ENCODE assay signal across 22 cellular contexts in the genomic region with DNA sequence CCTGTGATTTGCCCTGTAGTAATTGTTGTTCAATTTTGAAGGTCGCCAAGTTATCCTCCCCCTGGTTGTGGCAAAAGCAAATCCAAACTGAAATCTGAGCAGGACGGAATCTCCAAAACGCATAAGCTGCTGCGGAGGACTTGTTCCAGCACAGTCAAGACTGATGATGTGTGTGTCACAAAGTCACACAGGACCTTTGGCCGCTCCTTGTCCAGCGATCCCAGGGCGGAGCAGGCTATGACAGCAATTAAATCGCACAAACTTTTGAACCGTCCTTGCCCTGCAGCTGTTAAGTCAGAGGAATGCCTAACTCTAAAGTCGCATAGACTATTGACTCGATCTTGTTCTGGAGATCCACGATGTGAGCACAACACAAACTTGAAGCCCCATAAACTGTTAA.
DNase-seq lines count a peak whose midpoint lies in the region; FAIRE-seq and TF ChIP-seq lines count a peak whose summit lies in the region.
"Had no signal": no experiment of that assay in that cellular context is flagged by ENCODE, and none has a peak within 500 bp of the region (broad histone marks: within the 10 kb centered on the region; RNA-seq: fewer than 3 reads in every experiment).

No MANE protein-coding gene starts in this region.

- no peak overlapping the region for H2AFZ ChIP-seq in trophoblast cell (ENCODE audit: insufficient read depth, low read length, poor library complexity)

- H3K18ac ChIP-seq in trophoblast cell (ENCODE audit: low read length): no peak overlapping the region

- no peak overlapping the region for H4K91ac ChIP-seq in trophoblast cell (ENCODE audit: low read depth, low read length)

- peaks cover 49% of the 10 kb centered on the region for H3K36me3 Mint-ChIP-seq in activated naive CD4-positive, alpha-beta T cell treated with anti-CD3 and anti-CD28 coated beads, Interleukin-2, amount 10 ng/mL, durations not matched to agents 7 days and 5 days
- peaks cover 15% of the 10 kb centered on the region for H3K36me3 Mint-ChIP-seq in chondrocyte (ENCODE audit: low read depth)
- H3K36me3 Mint-ChIP-seq in endothelial cell (ENCODE audit: low read depth, unreplicated experiment): no peaks in the 10 kb centered on the region

- no peaks in the 10 kb centered on the region for H3K4me1 Mint-ChIP-seq in activated naive CD4-positive, alpha-beta T cell treated with anti-CD3 and anti-CD28 coated beads, Interleukin-2, amount 10 ng/mL, durations not matched to agents 7 days and 5 days
- H3K4me1 Mint-ChIP-seq in chondrocyte (ENCODE audit: low read depth) (no peaks in the 10 kb centered on the region), endothelial cell (ENCODE audit: unreplicated experiment) (no peaks in the 10 kb centered on the region)

- no peak overlapping the region for H2BK12ac ChIP-seq in trophoblast cell (ENCODE audit: low read length)

- peak overlapping the region; percentile 21 for H3K27ac Mint-ChIP-seq in activated naive CD4-positive, alpha-beta T cell treated with anti-CD3 and anti-CD28 coated beads, Interleukin-2, amount 10 ng/mL, durations not matched to agents 7 days and 5 days
- H3K27ac Mint-ChIP-seq in chondrocyte (ENCODE audit: unreplicated experiment) (no peak overlapping the region), endothelial cell (ENCODE audit: unreplicated experiment) (no peak overlapping the region)

- CTCF ChIA-PET in activated naive CD4-positive, alpha-beta T cell treated with anti-CD3 and anti-CD28 coated beads, Interleukin-2, amount 10 ng/mL, durations not matched to agents 7 days and 5 days (lab: Charles Lee): no interaction called here

- H3K4me2 ChIP-seq in trophoblast cell (ENCODE audit: low read length): no peak overlapping the region

- H3K9me3 Mint-ChIP-seq in activated naive CD4-positive, alpha-beta T cell treated with anti-CD3 and anti-CD28 coated beads, Interleukin-2, amount 10 ng/mL, durations not matched to agents 7 days and 5 days: no peaks in the 10 kb centered on the region
- H3K9me3 Mint-ChIP-seq in chondrocyte (ENCODE audit: low read depth): no peaks in the 10 kb centered on the region
- no peaks in the 10 kb centered on the region for H3K9me3 Mint-ChIP-seq in endothelial cell (ENCODE audit: unreplicated experiment)

- no peaks in the 10 kb centered on the region for H3K27me3 ChIP-seq in trophoblast cell (ENCODE audit: insufficient read depth, low read length)

- peak; percentile 94 for FAIRE-seq in HTR-8/SVneo (lab: Jason Lieb, UNC)
- FAIRE-seq: D721Med had no signal

- peak overlapping the region; percentile 62 for H4K12ac ChIP-seq in trophoblast cell (ENCODE audit: low read depth, low read length)

- no peaks in the 10 kb centered on the region for H3K79me2 ChIP-seq in trophoblast cell (ENCODE audit: control insufficient read depth, insufficient read depth, low read length, poor library complexity)

- WGBS in trophoblast cell (ENCODE audit: extremely low coverage, insufficient coverage, insufficient read length): no CpG with 5 or more reads among the region's 12 CpGs

- H3K27ac ChIP-seq in trophoblast cell (ENCODE audit: low read depth, low read length): no peak overlapping the region
- H3K27ac ChIP-seq: SK-N-MC had no signal

- no peaks in the 10 kb centered on the region for H3K4me1 ChIP-seq in trophoblast cell (ENCODE audit: control insufficient read depth in 1 of 2, insufficient read depth in 2 of 2, low read length in 2 of 2)
- H3K4me1 ChIP-seq: HAP-1 had no signal

- no peak overlapping the region for H3K4me3 Mint-ChIP-seq in activated naive CD4-positive, alpha-beta T cell treated with anti-CD3 and anti-CD28 coated beads, Interleukin-2, amount 10 ng/mL, durations not matched to agents 7 days and 5 days
- H3K4me3 Mint-ChIP-seq in chondrocyte (ENCODE audit: unreplicated experiment): no peak overlapping the region
- H3K4me3 Mint-ChIP-seq in endothelial cell (ENCODE audit: unreplicated experiment): no peak overlapping the region

- H2BK120ac ChIP-seq in trophoblast cell (ENCODE audit: insufficient read depth, low read length, poor library complexity): no peak overlapping the region

- H2BK5ac ChIP-seq in trophoblast cell (ENCODE audit: low read depth, low read length, poor library complexity): no peak overlapping the region

- no peak overlapping the region for H3K9ac ChIP-seq in trophoblast cell (ENCODE audit: low read length)

- no peak overlapping the region for H3K4me3 ChIP-seq in trophoblast cell (ENCODE audit: low read depth, low read length)
- H3K4me3 ChIP-seq: HAP-1, SK-N-MC had no signal

- H3K9me3 ChIP-seq in trophoblast cell (ENCODE audit: insufficient read depth, low read depth, low read length): no peaks in the 10 kb centered on the region
- H3K9me3 ChIP-seq: HAP-1 had no signal

- no peak for TF ChIP-seq CTCF in chondrocyte (IDR thresholded peaks at IDR 0.05)
- TF ChIP-seq CTCF in endothelial cell (IDR thresholded peaks at IDR 0.05; ENCODE audit: unreplicated experiment): no peak

- DNase-seq in activated naive CD4-positive, alpha-beta T cell treated with anti-CD3 and anti-CD28 coated beads, Interleukin-2, amount 10 ng/mL, durations not matched to agents 7 days and 5 days: no peak
- no peak for DNase-seq in activated naive CD4-positive, alpha-beta T cell (lab: John Stamatoyannopoulos, UW)
- DNase-seq in HTR-8/SVneo (ENCODE audit: insufficient read length, low spot score): no peak
- peak; percentile 38 for DNase-seq in chondrocyte (ENCODE audit: low spot score)
- peak; percentile 8 to 10 for DNase-seq in trophoblast cell
- DNase-seq in LoVo (ENCODE audit: low spot score): no peak
- DNase-seq in endothelial cell (ENCODE audit: low spot score): no peak
- no peak for DNase-seq in DMS53 treated with DMSO at 0.1 percent for 48 hours (lab: John Stamatoyannopoulos, UW; ENCODE audit: unreplicated experiment)
- DNase-seq: 8988T, ACHN, GOT3, IMR-90, KG1, NCI-H1048, NCI-H1417, NCI-H1694, NCI-H2029 treated with DMSO at 0.1 percent for 48 hours, NCI-H526 treated with DMSO at 0.1 percent for 48 hours, SIG-M5 had no signal

- no peaks in the 10 kb centered on the region for H3K79me1 ChIP-seq in trophoblast cell (ENCODE audit: low read length)

- H3K14ac ChIP-seq in trophoblast cell (ENCODE audit: low read length): no peak overlapping the region

- no peaks in the 10 kb centered on the region for H3K27me3 Mint-ChIP-seq in activated naive CD4-positive, alpha-beta T cell treated with anti-CD3 and anti-CD28 coated beads, Interleukin-2, amount 10 ng/mL, durations not matched to agents 7 days and 5 days
- H3K27me3 Mint-ChIP-seq in chondrocyte (ENCODE audit: low read depth) (no peaks in the 10 kb centered on the region), endothelial cell (ENCODE audit: unreplicated experiment) (no peaks in the 10 kb centered on the region)

- H3K4ac ChIP-seq in trophoblast cell (ENCODE audit: low read depth, low read length): no peak overlapping the region

- peaks cover 2 to 6% of the 10 kb centered on the region in 2 experiments for H3K36me3 ChIP-seq in trophoblast cell (ENCODE audit: control insufficient read depth in 1 of 2, insufficient read depth in 2 of 2, low read length in 2 of 2)
- H3K36me3 ChIP-seq: HAP-1 had no signal

- no peak overlapping the region for H4K8ac ChIP-seq in trophoblast cell (ENCODE audit: low read depth, low read length)

- H2AK5ac ChIP-seq in trophoblast cell (ENCODE audit: low read length): no peak overlapping the region

- H3K23ac ChIP-seq in trophoblast cell (ENCODE audit: low read length): no peak overlapping the region

Comparison
In these comparisons a context has a peak if more than half of its experiments do, and no peak if none do; other contexts are left out.
1. DNase-seq: peak in chondrocyte (single experiment) and trophoblast cell (2 of 2); none in activated naive CD4-positive, alpha-beta T cell treated with anti-CD3 and anti-CD28 coated beads, Interleukin-2, amount 10 ng/mL, durations not matched to agents 7 days and 5 days (single experiment), activated naive CD4-positive, alpha-beta T cell (0 of 4), HTR-8/SVneo (single experiment), LoVo (single experiment), endothelial cell (single experiment) and DMS53 treated with DMSO at 0.1 percent for 48 hours (single experiment).